In genomic region chr11:64181506-64182411, GRCh38 we compare ENCODE assay signal across 8 cellular contexts. TPM values are rescaled to one million over a fixed set of nuclear protein-coding genes. Genes with fewer than 3 reads are reported as not detected.
DNase-seq lines count a peak whose midpoint lies in the region; ATAC-seq and TF ChIP-seq lines count a peak whose summit lies in the region.

No MANE protein-coding gene starts in this region.

- no peak for TF ChIP-seq EP300 in Ishikawa (IDR thresholded peaks at IDR 0.05; ENCODE audit: borderline replicate concordance)

- H3K9ac ChIP-seq in iPS-18a (ENCODE audit: low read length): no peak overlapping the region

- H3K36me3 ChIP-seq in SJSA1 (no peaks in the 10 kb centered on the region; the same call in none of the 2 replicates), body of pancreas (replicated peaks in 1 of 2; ENCODE audit: insufficient read depth in 1 of 2, low read depth in 2 of 2) (no peaks in the 10 kb centered on the region), iPS-18a (ENCODE audit: control insufficient read depth, low read depth, low read length) (no peaks in the 10 kb centered on the region)

- DNase-seq in DMS79 treated with DMSO at 0.1 percent for 48 hours (lab: John Stamatoyannopoulos, UW) (peak; percentile 88), SJSA1 (ENCODE audit: low read depth in 1 of 2, low spot score in 2 of 2) (peak; percentile 86 to 95), body of pancreas (peak; percentile 94 to 97 (median 96)), skeletal muscle cell (ENCODE audit: low read depth) (peak; percentile 80)
- no peak for DNase-seq in stimulated activated naive CD4-positive, alpha-beta T cell (lab: John Stamatoyannopoulos, UW)

- H3K9me3 ChIP-seq in SJSA1 (replicated peaks) (no peaks in the 10 kb centered on the region), body of pancreas (no peaks in the 10 kb centered on the region), iPS-18a (ENCODE audit: control insufficient read depth, low read depth, low read length) (no peaks in the 10 kb centered on the region)

- intact Hi-C loops in body of pancreas (cut with DNase I): no loop called here

- TF ChIP-seq POLR2A in body of pancreas (IDR thresholded peaks at IDR 0.05): peak; percentile 90 to 94 (median 92)

- H3K4me1 ChIP-seq in SJSA1 (replicated peaks): peaks cover 17% of the 10 kb centered on the region
- H3K4me1 ChIP-seq in body of pancreas: peaks cover 51% of the 10 kb centered on the region
- H3K4me1 ChIP-seq in iPS-18a (ENCODE audit: control insufficient read depth, low read depth, low read length): peaks cover 5% of the 10 kb centered on the region

- peak in 1 of 7 experiments; percentile 4 for TF ChIP-seq CTCF in body of pancreas (IDR thresholded peaks at IDR 0.05)

- TF ChIP-seq RAD21 in Ishikawa (IDR thresholded peaks at IDR 0.05; ENCODE audit: low read depth): no peak

- WGBS in body of pancreas, 2 donors: 29 to 39% methylated on average over 12 to 17 of the region's 17 CpGs

- no peak overlapping the region for H3K4me3 ChIP-seq in SJSA1
- no peak overlapping the region for H3K4me3 ChIP-seq in body of pancreas
- H3K4me3 ChIP-seq in iPS-18a (ENCODE audit: low read length): peak overlapping the region; percentile 8
- peak overlapping the region; percentile 32 for H3K4me3 ChIP-seq in skeletal muscle cell (ENCODE audit: low read depth, low read length)

- ATAC-seq in body of pancreas (peak; percentile 57), GM21723 (IDR thresholded peaks at IDR 0.05; ENCODE audit: unreplicated experiment) (no peak)

- H3K27me3 ChIP-seq in SJSA1 (replicated peaks) (no peaks in the 10 kb centered on the region), body of pancreas (no peaks in the 10 kb centered on the region), iPS-18a (ENCODE audit: control insufficient read depth, insufficient read depth, low read length) (no peaks in the 10 kb centered on the region)

- H3K27ac ChIP-seq in SJSA1: peak overlapping the region; percentile 29
- H3K27ac ChIP-seq in body of pancreas: peak overlapping the region; percentile 72 to 96 (median 92)
- H3K27ac ChIP-seq in iPS-18a (ENCODE audit: low read length): no peak overlapping the region

TF ChIP-seq in Ishikawa, 13 proteins besides CTCF, POLR2A, EP300 and RAD21:
- no peak for TF ChIP-seq YY1 (IDR thresholded peaks at IDR 0.05; ENCODE audit: low read depth)
- TF ChIP-seq USF1 (IDR thresholded peaks at IDR 0.05): peak; percentile 99
- no peak for TF ChIP-seq FOXM1 (IDR thresholded peaks at IDR 0.05; ENCODE audit: borderline replicate concordance, low read depth)
- TF ChIP-seq CREB1 (IDR thresholded peaks at IDR 0.05; ENCODE audit: low read depth): no peak
- TF ChIP-seq MAX (IDR thresholded peaks at IDR 0.05): peak; percentile 83
- TF ChIP-seq TAF1 (IDR thresholded peaks at IDR 0.05; ENCODE audit: low read depth): 0 out of 2 replicates have a peak, but pooled peaks have one; percentile 27
- TF ChIP-seq ZBTB7A (IDR thresholded peaks at IDR 0.05; ENCODE audit: low read depth): no peak
- no peak for TF ChIP-seq NFIC (IDR thresholded peaks at IDR 0.05)
- TF ChIP-seq CEBPB (IDR thresholded peaks at IDR 0.05): no peak
- TF ChIP-seq EGR1 (IDR thresholded peaks at IDR 0.05): no peak

RNA-seq across cellular contexts. Expression of gene STIP1, which starts 4.2 kb away (rescaled TPM):
- 402 and 488 TPM in 2 replicates for total RNA-seq in SJSA1 (2014; rRNA removed; shearing (Covaris generic))
- 10 to 100 TPM; 35.8 to 63.6 TPM for total RNA-seq in body of pancreas

RNA-seq across cellular contexts. Expression of gene MACROD1, which starts 15.8 kb away (rescaled TPM):
- total RNA-seq in SJSA1 (2014; rRNA removed; shearing (Covaris generic)): 17.6 and 22.6 TPM in 2 replicates
- 10 to 100 TPM; 24.7 to 65.4 TPM for total RNA-seq in body of pancreas

RNA-seq across cellular contexts. Expression of gene FERMT3, which starts 24.8 kb away (rescaled TPM):
- 0.84 TPM in 1 of 2 replicates, not detected in the other for total RNA-seq in SJSA1 (2014; rRNA removed; shearing (Covaris generic))
- total RNA-seq in body of pancreas: 1 to 10 TPM; 8.6 to 9.1 TPM

RNA-seq across cellular contexts. Expression of gene TRPT1, which starts 44.2 kb away (rescaled TPM):
- total RNA-seq in SJSA1 (2014; rRNA removed; shearing (Covaris generic)): 49.4 and 50.2 TPM in 2 replicates
- 10 to 100 TPM; 56.3 to 75.2 TPM for total RNA-seq in body of pancreas

RNA-seq across cellular contexts. Expression of gene NUDT22, which starts 44.3 kb away (rescaled TPM):
- 81.5 and 152 TPM in 2 replicates for total RNA-seq in SJSA1 (2014; rRNA removed; shearing (Covaris generic))
- total RNA-seq in body of pancreas: 10 to 100 TPM; 45.9 to 73.5 TPM

Comparison
In these comparisons a context has a peak if more than half of its experiments do, and no peak if none do; other contexts are left out.
1. DNase-seq: peak in DMS79 treated with DMSO at 0.1 percent for 48 hours (single experiment), SJSA1 (2 of 2), body of pancreas (4 of 4) and skeletal muscle cell (single experiment); none in stimulated activated naive CD4-positive, alpha-beta T cell (0 of 6).
2. H3K4me3 ChIP-seq: peak in iPS-18a (single experiment) and skeletal muscle cell (single experiment); none in SJSA1 (single experiment) and body of pancreas (0 of 2).